Comparison of ENCODE assay signal across 1 cellular context in genomic region chr13:27309967-27310598, GRCh38.
TF ChIP-seq lines count a peak whose summit lies in the region.

No MANE protein-coding gene starts in this region.

TF ChIP-seq in SK-N-SH treated with all-trans-retinoic acid at 6 μM for 48 hours, 23 proteins besides CTCF, POLR2A, EP300 and RAD21 (continued from another document):
- TF ChIP-seq PATZ1 (CRISPR knock-in tag; IDR thresholded peaks at IDR 0.05; ENCODE audit: borderline replicate concordance) (no peak), ARNTL (CRISPR knock-in tag; IDR thresholded peaks at IDR 0.05; ENCODE audit: borderline replicate concordance, low read depth) (no peak), ZNF8 (CRISPR knock-in tag; IDR thresholded peaks at IDR 0.05) (no peak), ISL1 (CRISPR knock-in tag; IDR thresholded peaks at IDR 0.05) (no peak), SNAI2 (CRISPR knock-in tag; IDR thresholded peaks at IDR 0.05) (no peak), TCF4 (CRISPR knock-in tag; IDR thresholded peaks at IDR 0.05; ENCODE audit: borderline replicate concordance) (no peak), OSR1 (CRISPR knock-in tag; IDR thresholded peaks at IDR 0.05) (no peak), ZC3H10 (CRISPR knock-in tag; IDR thresholded peaks at IDR 0.05) (no peak), BACH2 (CRISPR knock-in tag; IDR thresholded peaks at IDR 0.05; ENCODE audit: borderline replicate concordance) (no peak), ZFP30 (CRISPR knock-in tag; IDR thresholded peaks at IDR 0.05) (no peak), ESRRG (CRISPR knock-in tag; IDR thresholded peaks at IDR 0.05) (no peak), TSHZ2 (CRISPR knock-in tag; IDR thresholded peaks at IDR 0.05) (no peak), ZFP3 (CRISPR knock-in tag; IDR thresholded peaks at IDR 0.05) (no peak), POU6F1 (CRISPR knock-in tag; IDR thresholded peaks at IDR 0.05; ENCODE audit: borderline replicate concordance, low read depth) (no peak), CSDC2 (CRISPR knock-in tag; IDR thresholded peaks at IDR 0.05) (no peak), CREB5 (CRISPR knock-in tag; IDR thresholded peaks at IDR 0.05; ENCODE audit: low read depth) (no peak)
TF ChIP-seq in SK-N-SH treated with all-trans-retinoic acid at 6 μM for 48 hours: peak in this region for 0.
